Comparison of ENCODE assay signal across 1 cellular context in the genomic region with DNA sequence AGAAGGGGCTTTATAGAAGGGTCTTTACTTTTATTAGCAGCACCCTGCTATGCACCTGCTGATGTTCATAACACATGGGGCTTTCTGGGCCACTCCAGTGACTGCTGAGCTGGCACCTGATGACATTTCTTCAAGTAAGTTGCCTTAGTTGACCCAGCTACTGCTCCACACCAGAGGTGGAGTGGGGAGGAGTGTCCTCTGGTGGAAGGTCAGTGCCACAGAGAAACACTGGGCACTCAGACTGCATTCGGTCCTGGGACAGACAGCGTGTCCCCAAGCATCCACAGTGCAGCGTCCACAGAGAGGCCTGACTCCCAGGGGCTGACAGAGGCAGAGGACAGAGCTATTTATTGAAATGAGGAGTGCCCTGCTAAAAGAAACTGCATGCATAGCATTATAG.
TF ChIP-seq lines count a peak whose summit lies in the region.

No MANE protein-coding gene starts in this region.

TF ChIP-seq in GM12878, 131 proteins besides CTCF, POLR2A, EP300 and RAD21:
- TF ChIP-seq ZNF217 (IDR thresholded peaks at IDR 0.05) (no peak), SMC3 (IDR thresholded peaks at IDR 0.05; ENCODE audit: borderline replicate concordance, low read length) (peak; percentile 17; the same call in 1 of the 2 replicates)
- TF ChIP-seq, protein P1, sequence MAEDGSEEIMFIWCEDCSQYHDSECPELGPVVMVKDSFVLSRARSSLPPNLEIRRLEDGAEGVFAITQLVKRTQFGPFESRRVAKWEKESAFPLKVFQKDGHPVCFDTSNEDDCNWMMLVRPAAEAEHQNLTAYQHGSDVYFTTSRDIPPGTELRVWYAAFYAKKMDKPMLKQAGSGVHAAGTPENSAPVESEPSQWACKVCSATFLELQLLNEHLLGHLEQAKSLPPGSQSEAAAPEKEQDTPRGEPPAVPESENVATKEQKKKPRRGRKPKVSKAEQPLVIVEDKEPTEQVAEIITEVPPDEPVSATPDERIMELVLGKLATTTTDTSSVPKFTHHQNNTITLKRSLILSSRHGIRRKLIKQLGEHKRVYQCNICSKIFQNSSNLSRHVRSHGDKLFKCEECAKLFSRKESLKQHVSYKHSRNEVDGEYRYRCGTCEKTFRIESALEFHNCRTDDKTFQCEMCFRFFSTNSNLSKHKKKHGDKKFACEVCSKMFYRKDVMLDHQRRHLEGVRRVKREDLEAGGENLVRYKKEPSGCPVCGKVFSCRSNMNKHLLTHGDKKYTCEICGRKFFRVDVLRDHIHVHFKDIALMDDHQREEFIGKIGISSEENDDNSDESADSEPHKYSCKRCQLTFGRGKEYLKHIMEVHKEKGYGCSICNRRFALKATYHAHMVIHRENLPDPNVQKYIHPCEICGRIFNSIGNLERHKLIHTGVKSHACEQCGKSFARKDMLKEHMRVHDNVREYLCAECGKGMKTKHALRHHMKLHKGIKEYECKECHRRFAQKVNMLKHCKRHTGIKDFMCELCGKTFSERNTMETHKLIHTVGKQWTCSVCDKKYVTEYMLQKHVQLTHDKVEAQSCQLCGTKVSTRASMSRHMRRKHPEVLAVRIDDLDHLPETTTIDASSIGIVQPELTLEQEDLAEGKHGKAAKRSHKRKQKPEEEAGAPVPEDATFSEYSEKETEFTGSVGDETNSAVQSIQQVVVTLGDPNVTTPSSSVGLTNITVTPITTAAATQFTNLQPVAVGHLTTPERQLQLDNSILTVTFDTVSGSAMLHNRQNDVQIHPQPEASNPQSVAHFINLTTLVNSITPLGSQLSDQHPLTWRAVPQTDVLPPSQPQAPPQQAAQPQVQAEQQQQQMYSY (CRISPR knock-in tag; IDR thresholded peaks at IDR 0.05), result no peak
TF ChIP-seq in GM12878: peak in this region for 1.
